ENCODE assay signal across 8 cellular contexts in the genomic region with DNA sequence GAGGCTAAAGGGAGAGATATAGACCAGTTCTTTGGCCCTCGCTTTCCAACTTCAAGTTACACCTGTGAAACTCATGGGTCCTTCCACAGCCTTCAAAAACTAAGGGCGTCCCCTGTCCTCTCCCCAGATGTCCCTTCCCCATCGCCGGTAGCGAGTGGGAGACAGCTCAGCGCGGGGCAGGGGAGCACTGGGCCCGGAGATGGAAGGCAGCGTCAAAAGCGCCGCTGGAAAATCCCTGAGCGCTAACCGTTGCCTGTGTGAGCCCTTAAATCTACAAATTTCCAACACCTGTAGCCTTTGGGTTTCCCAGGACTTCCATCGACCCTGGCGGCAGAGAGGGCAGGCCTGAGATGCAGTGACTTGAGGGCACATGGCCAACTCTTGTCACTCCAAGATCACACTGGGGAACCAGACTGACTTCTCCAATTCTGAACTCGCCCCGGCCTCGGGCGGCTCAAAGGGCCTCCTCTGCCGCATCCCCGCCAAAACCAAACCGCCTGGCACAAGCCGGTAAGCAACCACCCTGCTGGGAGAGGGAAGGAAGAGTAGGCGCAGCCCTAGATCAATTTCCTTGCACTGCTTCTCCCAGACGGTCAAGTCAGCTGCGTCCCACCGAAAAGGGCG. TPM values are rescaled to one million over a fixed set of nuclear protein-coding genes. Genes with fewer than 3 reads are reported as not detected.
A peak's percentile ranks its signal among the peaks of the same experiment; 100 is the strongest.
DNase-seq lines count a peak whose midpoint lies in the region; ATAC-seq and TF ChIP-seq lines count a peak whose summit lies in the region.

No MANE protein-coding gene starts in this region.

- no peak for TF ChIP-seq EP300 in gastroesophageal sphincter (IDR thresholded peaks at IDR 0.05)

- WGBS in gastroesophageal sphincter (ENCODE audit: low coverage in 1 of 2), 2 donors: 89% methylated on average over 1 of the region's 28 CpGs; no CpG with 5 or more reads in 1 of the 2 donors

- no peaks in the 10 kb centered on the region for H3K36me3 ChIP-seq in CD8-positive, alpha-beta memory T cell (ENCODE audit: insufficient read depth, low read length)
- no peaks in the 10 kb centered on the region for H3K36me3 ChIP-seq in gastroesophageal sphincter

- TF ChIP-seq POLR2A in gastroesophageal sphincter (IDR thresholded peaks at IDR 0.05): no peak

- H3K4me1 Mint-ChIP-seq in CD8-positive, alpha-beta memory T cell: peaks cover 20 to 29% (median 28%) of the 10 kb centered on the region in 3 donors
- H3K4me1 Mint-ChIP-seq in activated T-cell treated with anti-CD3 and anti-CD28 coated beads, Interleukin-2, amount 50 U/mL, for 72 hours (ENCODE audit: low read depth): peaks cover 30% of the 10 kb centered on the region

- H3K27ac Mint-ChIP-seq in CD8-positive, alpha-beta memory T cell: peak overlapping the region in 3 of 8 donors; percentile 37 to 58 (median 51)
- no peak overlapping the region for H3K27ac Mint-ChIP-seq in activated T-cell treated with anti-CD3 and anti-CD28 coated beads, Interleukin-2, amount 50 U/mL, for 72 hours

- H3K4me3 Mint-ChIP-seq in CD8-positive, alpha-beta memory T cell: peak overlapping the region; percentile 70 to 91 (median 79)
- peak overlapping the region; percentile 75 to 82 for H3K4me3 Mint-ChIP-seq in activated T-cell treated with anti-CD3 and anti-CD28 coated beads, Interleukin-2, amount 50 U/mL, for 72 hours

- H3K4me3 ChIP-seq in CD8-positive, alpha-beta memory T cell (ENCODE audit: low read length): peak overlapping the region; percentile 50
- H3K4me3 ChIP-seq in HL-60 (replicated peaks; ENCODE audit: insufficient read depth, low read length) (peak overlapping the region; percentile 63), gastroesophageal sphincter (peak overlapping the region; percentile 65 to 68)

- H3K9me3 ChIP-seq in CD8-positive, alpha-beta memory T cell (ENCODE audit: low read length): no peaks in the 10 kb centered on the region
- H3K9me3 ChIP-seq in gastroesophageal sphincter: no peaks in the 10 kb centered on the region

- no peak for TF ChIP-seq CTCF in HL-60 (IDR thresholded peaks at IDR 0.05; ENCODE audit: insufficient read depth, low read length)
- TF ChIP-seq CTCF in gastroesophageal sphincter (IDR thresholded peaks at IDR 0.05): no peak
- TF ChIP-seq CTCF in omental fat pad (IDR thresholded peaks at IDR 0.05): no peak

- CTCF ChIA-PET in CD8-positive, alpha-beta memory T cell (lab: Charles Lee): no interaction called here

- H3K27ac ChIP-seq in CD8-positive, alpha-beta memory T cell (ENCODE audit: low read depth, low read length): no peak overlapping the region
- no peak overlapping the region for H3K27ac ChIP-seq in HL-60 (replicated peaks)
- H3K27ac ChIP-seq in gastroesophageal sphincter: peak overlapping the region; percentile 70 to 93 (median 90)

- ATAC-seq in activated T-cell treated with anti-CD3 and anti-CD28 coated beads, Interleukin-2, amount 50 U/mL, for 72 hours (replicated peaks in 1 of 2): peak in 1 of 2 donors; percentile 1
- ATAC-seq in gastroesophageal sphincter: peak; percentile 1
- ATAC-seq in omental fat pad (ENCODE audit: low FRiP score): peak; percentile 0

- H3K27me3 Mint-ChIP-seq in CD8-positive, alpha-beta memory T cell: peaks cover 23 to 32% of the 10 kb centered on the region in 2 donors
- H3K27me3 Mint-ChIP-seq in activated T-cell treated with anti-CD3 and anti-CD28 coated beads, Interleukin-2, amount 50 U/mL, for 72 hours (ENCODE audit: low read depth): peaks cover 65% of the 10 kb centered on the region

- peaks cover 0 to 2% (median 0%) of the 10 kb centered on the region in 5 donors for H3K9me3 Mint-ChIP-seq in CD8-positive, alpha-beta memory T cell
- no peaks in the 10 kb centered on the region for H3K9me3 Mint-ChIP-seq in activated T-cell treated with anti-CD3 and anti-CD28 coated beads, Interleukin-2, amount 50 U/mL, for 72 hours

- peaks cover 29% of the 10 kb centered on the region for H3K4me1 ChIP-seq in CD8-positive, alpha-beta memory T cell (ENCODE audit: insufficient read depth, low read length)
- peaks cover 0 to 44% (median 3%) of the 10 kb centered on the region in 3 donors for H3K4me1 ChIP-seq in gastroesophageal sphincter

- peaks cover 27% of the 10 kb centered on the region for H3K27me3 ChIP-seq in CD8-positive, alpha-beta memory T cell (ENCODE audit: insufficient read depth, low read length, poor library complexity, severe bottlenecking)
- H3K27me3 ChIP-seq in HL-60 (ENCODE audit: insufficient read depth, poor library complexity, severe bottlenecking) (peaks cover 49% of the 10 kb centered on the region), gastroesophageal sphincter (peaks cover 19% of the 10 kb centered on the region)

- H3K36me3 Mint-ChIP-seq in CD8-positive, alpha-beta memory T cell: peaks cover 0 to 8% (median 0%) of the 10 kb centered on the region in 3 donors
- H3K36me3 Mint-ChIP-seq in activated T-cell treated with anti-CD3 and anti-CD28 coated beads, Interleukin-2, amount 50 U/mL, for 72 hours (ENCODE audit: insufficient read depth in 2 of 2): peaks cover 0 to 11% of the 10 kb centered on the region in 2 donors

- no peak for DNase-seq in CD8-positive, alpha-beta memory T cell
- DNase-seq in HL-60 (ENCODE audit: low read depth in 1 of 2, low spot score in 1 of 2): peak in 1 of 2 experiments; percentile 70
- DNase-seq in activated T-cell treated with anti-CD3 and anti-CD28 coated beads, Interleukin-2, amount 50 U/mL, for 72 hours: peak; percentile 23 to 25
- no peak for DNase-seq in omental fat pad (ENCODE audit: low spot score)
- DNase-seq in NCI-H1092 (lab: John Stamatoyannopoulos, UW): no peak
- no peak for DNase-seq in NCI-H345 treated with DMSO at 0.1 percent for 48 hours (lab: John Stamatoyannopoulos, UW; ENCODE audit: unreplicated experiment)
- DNase-seq in NCI-H2107 (lab: John Stamatoyannopoulos, UW): no peak

- POLR2A ChIA-PET in CD8-positive, alpha-beta memory T cell (lab: Charles Lee): no interaction called here

RNA-seq across cellular contexts. Expression of a gene that starts 0.9 kb away (rescaled TPM):
- total RNA-seq in CD8-positive, alpha-beta memory T cell: 10 to 100 TPM in 1 of 2 experiments, 1 to 10 TPM in 1; 9.0 to 14.5 TPM
- 1.4 TPM for polyA plus RNA-seq in CD8-positive, alpha-beta memory T cell
- 100 to 1,000 TPM in 1 of 2 donors, 10 to 100 TPM in 1; 50.8 to 219 TPM for total RNA-seq in activated T-cell treated with anti-CD3 and anti-CD28 coated beads, Interleukin-2, amount 50 U/mL, for 72 hours
- 100 to 1,000 TPM; 101 to 152 (median 131) TPM for total RNA-seq in gastroesophageal sphincter
- total RNA-seq in omental fat pad: 100 to 1,000 TPM; 292 to 980 (median 435) TPM

Comparison
In these comparisons a context has a peak if more than half of its experiments do, and no peak if none do; other contexts are left out.
1. DNase-seq: peak in activated T-cell treated with anti-CD3 and anti-CD28 coated beads, Interleukin-2, amount 50 U/mL, for 72 hours (2 of 2); none in CD8-positive, alpha-beta memory T cell (0 of 5), omental fat pad (single experiment), NCI-H1092 (single experiment), NCI-H345 treated with DMSO at 0.1 percent for 48 hours (single experiment) and NCI-H2107 (single experiment).
2. H3K27ac ChIP-seq: peak in gastroesophageal sphincter (4 of 4); none in CD8-positive, alpha-beta memory T cell (single experiment) and HL-60 (single experiment).
3. Peak in every context shown above with its lines, with median percentiles within 50 percentile points of each other: H3K4me3 ChIP-seq.